In genomic region chr17:81075307-81075706, GRCh38 we compare ENCODE assay signal across 20 cellular contexts.
"Had no signal": no experiment of that assay in that cellular context is flagged by ENCODE, and none has a peak within 500 bp of the region (broad histone marks: within the 10 kb centered on the region; RNA-seq: fewer than 3 reads in every experiment).

No MANE protein-coding gene starts in this region.

- H3K27me3 Mint-ChIP-seq: activated CD4-positive, alpha-beta memory T cell treated with anti-CD3 and anti-CD28 coated beads, Interleukin-2, amount 10 ng/mL, durations not matched to agents 7 days and 5 days; activated naive CD8-positive, alpha-beta T cell treated with anti-CD3 and anti-CD28 coated beads, Interleukin-2, amount 10 ng/mL, durations not matched to agents 7 days and 5 days; activated T-cell treated with anti-CD3 and anti-CD28 coated beads, Interleukin-2, amount 50 U/mL, for 24 hours had no signal

- H3K27ac ChIP-seq: gastrocnemius medialis, heart left ventricle, tibial artery had no signal

- H3K36me3 Mint-ChIP-seq: activated naive CD8-positive, alpha-beta T cell treated with anti-CD3 and anti-CD28 coated beads, Interleukin-2, amount 10 ng/mL, durations not matched to agents 7 days and 5 days had no signal

- H3K27me3 ChIP-seq: gastrocnemius medialis, heart left ventricle had no signal

- FAIRE-seq: endometrium, kidney had no signal

- H3K9me3 ChIP-seq: gastrocnemius medialis, heart left ventricle, tibial artery had no signal

- H3K4me1 Mint-ChIP-seq: activated CD4-positive, alpha-beta memory T cell treated with anti-CD3 and anti-CD28 coated beads, Interleukin-2, amount 10 ng/mL, durations not matched to agents 7 days and 5 days; activated naive CD8-positive, alpha-beta T cell treated with anti-CD3 and anti-CD28 coated beads, Interleukin-2, amount 10 ng/mL, durations not matched to agents 7 days and 5 days had no signal

- H3K4me3 Mint-ChIP-seq: activated CD4-positive, alpha-beta memory T cell treated with anti-CD3 and anti-CD28 coated beads, Interleukin-2, amount 10 ng/mL, durations not matched to agents 7 days and 5 days; activated naive CD8-positive, alpha-beta T cell treated with anti-CD3 and anti-CD28 coated beads, Interleukin-2, amount 10 ng/mL, durations not matched to agents 7 days and 5 days; activated T-cell treated with anti-CD3 and anti-CD28 coated beads, Interleukin-2, amount 50 U/mL, for 24 hours; nephron progenitor cell had no signal

- ATAC-seq: gastrocnemius medialis, heart left ventricle, left lobe of liver had no signal

- H3K36me3 ChIP-seq: gastrocnemius medialis, tibial artery had no signal

- DNase-seq: activated CD4-positive, alpha-beta memory T cell treated with anti-CD3 and anti-CD28 coated beads, Interleukin-2, amount 10 ng/mL, durations not matched to agents 7 days and 5 days; activated CD4-positive, alpha-beta T cell treated with anti-CD3 and anti-CD28 coated beads for 48 hours; activated naive CD4-positive, alpha-beta T cell treated with Interleukin-2 at 50 U/mL for 16 hours; activated naive CD8-positive, alpha-beta T cell treated with anti-CD3 and anti-CD28 coated beads, Interleukin-2, amount 10 ng/mL, durations not matched to agents 7 days and 5 days; activated T-cell treated with anti-CD3 and anti-CD28 coated beads, Interleukin-2, amount 50 U/mL, for 24 hours; erythroblast; gastrocnemius medialis; heart left ventricle; kidney; midbrain; nephron progenitor cell; stimulated activated CD4-positive, alpha-beta T cell treated with anti-CD3 and anti-CD28 coated beads, Interleukin-12 subunit alpha, Interleukin-12 subunit beta, amount 100 ng/mL, for 4 hours; stimulated activated CD4-positive, alpha-beta T cell treated with anti-CD3 and anti-CD28 coated beads, Interleukin-1b, Interleukin-23, amount 100 ng/mL, for 48 hours; stimulated activated CD8-positive, alpha-beta memory T cell treated with anti-CD3 and anti-CD28 coated beads, Interleukin-4, amount 100 ng/mL, for 48 hours; stimulated activated naive CD4-positive, alpha-beta T cell; tibial artery had no signal

- H3K27ac Mint-ChIP-seq: activated CD4-positive, alpha-beta memory T cell treated with anti-CD3 and anti-CD28 coated beads, Interleukin-2, amount 10 ng/mL, durations not matched to agents 7 days and 5 days; activated naive CD8-positive, alpha-beta T cell treated with anti-CD3 and anti-CD28 coated beads, Interleukin-2, amount 10 ng/mL, durations not matched to agents 7 days and 5 days; activated T-cell treated with anti-CD3 and anti-CD28 coated beads, Interleukin-2, amount 50 U/mL, for 24 hours; activated T-helper 2 cell treated with anti-CD3 and anti-CD28 coated beads, Interferon-gamma antibody, Interleukin-2, Interleukin-4, amounts not matched to agents 10 μg/mL and 5 μg/mL and 100 μg/mL, durations not matched to agents 14 hours and 24 hours and 36 hours had no signal

- H3K9me3 Mint-ChIP-seq: activated CD4-positive, alpha-beta memory T cell treated with anti-CD3 and anti-CD28 coated beads, Interleukin-2, amount 10 ng/mL, durations not matched to agents 7 days and 5 days; activated naive CD8-positive, alpha-beta T cell treated with anti-CD3 and anti-CD28 coated beads, Interleukin-2, amount 10 ng/mL, durations not matched to agents 7 days and 5 days; activated T-cell treated with anti-CD3 and anti-CD28 coated beads, Interleukin-2, amount 50 U/mL, for 24 hours; activated T-helper 2 cell treated with anti-CD3 and anti-CD28 coated beads, Interferon-gamma antibody, Interleukin-2, Interleukin-4, amounts not matched to agents 10 μg/mL and 5 μg/mL and 100 μg/mL, durations not matched to agents 14 hours and 24 hours and 36 hours; nephron progenitor cell had no signal

- H3K4me3 ChIP-seq: gastrocnemius medialis, heart left ventricle, lung, tibial artery had no signal

- H3K4me1 ChIP-seq: gastrocnemius medialis had no signal
